ENCODE assay signal across 21 cellular contexts in genomic region chr6:21971540-21971939, GRCh38.
DNase-seq lines count a peak whose midpoint lies in the region; ATAC-seq and TF ChIP-seq lines count a peak whose summit lies in the region.
"Had no signal": no experiment of that assay in that cellular context is flagged by ENCODE, and none has a peak within 500 bp of the region (broad histone marks: within the 10 kb centered on the region; RNA-seq: fewer than 3 reads in every experiment).

No MANE protein-coding gene starts in this region.

- BruUV-seq in IMR-90 (replicated peaks; lab: Mats Ljungman, UMichigan), result no TSS peak

- H3K4me2 ChIP-seq in BLaER1, result peak overlapping the region; percentile 92
- H3K4me2 ChIP-seq in IMR-90 (ENCODE audit: low read depth, low read length), result no peak overlapping the region

- H3K56ac ChIP-seq in IMR-90 (ENCODE audit: extremely low read depth, insufficient read depth, low read length), result no peak overlapping the region

- H3K4ac ChIP-seq in IMR-90 (ENCODE audit: low read depth, low read length), result no peak overlapping the region

- no peak overlapping the region for H2BK20ac ChIP-seq in IMR-90 (ENCODE audit: low read depth, low read length)

- H3K27me3 ChIP-seq in BLaER1 (no peaks in the 10 kb centered on the region), IMR-90 (ENCODE audit: control insufficient read depth, insufficient read depth, low read length) (no peaks in the 10 kb centered on the region)
- H3K27me3 ChIP-seq: dorsolateral prefrontal cortex, suprapubic skin had no signal

- H3K27ac ChIP-seq in BLaER1 (peak overlapping the region; percentile 56), IMR-90 (ENCODE audit: insufficient read depth, low read length) (no peak overlapping the region)
- H3K27ac ChIP-seq: dorsolateral prefrontal cortex, suprapubic skin had no signal

- WGBS in IMR-90 (ENCODE audit: extremely low coverage in 2 of 2, insufficient read length in 1 of 2), 2 experiments, result no CpG with 5 or more reads among the region's 1 CpG

- H2BK15ac ChIP-seq in IMR-90 (ENCODE audit: low read depth, low read length), result no peak overlapping the region

- H4K20me1 ChIP-seq in BLaER1 (no peaks in the 10 kb centered on the region), IMR-90 (ENCODE audit: insufficient read depth, low read length) (no peaks in the 10 kb centered on the region)

- H2AK9ac ChIP-seq in IMR-90 (replicated peaks; ENCODE audit: low read depth, low read length, poor library complexity), result no peak overlapping the region

- peak; percentile 62 for ATAC-seq in IMR-90 (ENCODE audit: low read depth)
- ATAC-seq: esophagus mucosa, right cardiac atrium, T-helper 17 cell had no signal

- no peaks in the 10 kb centered on the region for H3K79me1 ChIP-seq in IMR-90 (ENCODE audit: low read depth in 1 of 2, low read length in 2 of 2)

- no peak overlapping the region for H4K5ac ChIP-seq in IMR-90 (ENCODE audit: low read depth, low read length)

- no peak overlapping the region for H2AFZ ChIP-seq in IMR-90 (replicated peaks; ENCODE audit: low read length, poor library complexity)

- CTCF ChIA-PET in IMR-90 (lab: Yijun Ruan, JAX), result interaction anchor here (0.6 to 1.2 kb wide), 4 partner anchors 17 to 952 kb away, joined by 3 to 4 read pairs (median 3); no protein-coding TSS in a partner anchor

- dilution Hi-C loops in IMR-90 (cut with HindIII; ENCODE audit: low sequenced_read_pairs, unreplicated experiment), result no loop called here

- TF ChIP-seq CTCF in IMR-90 (conservative IDR thresholded peaks at IDR 0.05; ENCODE audit: low read depth, low read length), result no peak

- H3K23ac ChIP-seq in IMR-90 (ENCODE audit: low read depth, low read length), result no peak overlapping the region

- H4K8ac ChIP-seq in IMR-90 (ENCODE audit: low read depth in 2 of 2, low read length in 2 of 2), result no peak overlapping the region

- no peak overlapping the region for H2BK120ac ChIP-seq in IMR-90 (ENCODE audit: low read depth, low read length)

- H3K9me1 ChIP-seq in IMR-90 (ENCODE audit: insufficient read depth, low read length), result no peaks in the 10 kb centered on the region

- H2BK5ac ChIP-seq in IMR-90 (ENCODE audit: low read depth, low read length, poor library complexity, severe bottlenecking), result no peak overlapping the region

- H2AK5ac ChIP-seq in IMR-90 (ENCODE audit: low read depth, low read length), result no peak overlapping the region

- H3K36me3 ChIP-seq in BLaER1, result peaks cover 44% of the 10 kb centered on the region
- H3K36me3 ChIP-seq in IMR-90 (ENCODE audit: control insufficient read depth, insufficient read depth, low read length), result no peaks in the 10 kb centered on the region
- H3K36me3 ChIP-seq: HAP-1, suprapubic skin had no signal

- intact Hi-C loops in IMR-90 (cut with micrococcal nuclease), result no loop called here

- no peak for TF ChIP-seq POLR2A in IMR-90 (IDR thresholded peaks at IDR 0.05; ENCODE audit: low read depth, low read length)

- POLR2A ChIA-PET in IMR-90 (lab: Charles Lee; ENCODE audit: unreplicated experiment), result no interaction called here

- peak overlapping the region; percentile 70 for H3K9ac ChIP-seq in BLaER1
- H3K9ac ChIP-seq in IMR-90 (ENCODE audit: low read depth, low read length), result no peak overlapping the region

- H3K4me3 ChIP-seq in BLaER1, result peak overlapping the region; percentile 68
- H3K4me3 ChIP-seq in IMR-90 (ENCODE audit: insufficient read depth, low read depth, low read length), result no peak overlapping the region
- H3K4me3 ChIP-seq: dorsolateral prefrontal cortex, HAP-1, suprapubic skin had no signal

- H3K9me3 ChIP-seq in BLaER1 (peaks cover 32% of the 10 kb centered on the region; the same call in 1 of the 2 replicates), IMR-90 (ENCODE audit: control insufficient read depth, insufficient read depth, low read length) (no peaks in the 10 kb centered on the region; the same call in 1 of the 2 replicates)
- H3K9me3 ChIP-seq: Caco-2, HAP-1, suprapubic skin had no signal

- peak; percentile 64 for DNase-seq in IMR-90
- peak; percentile 60 for DNase-seq in SK-N-DZ (ENCODE audit: low spot score)
- peak; percentile 72 for DNase-seq in iris pigment epithelial cell (ENCODE audit: low read depth)
- no peak for DNase-seq in NCI-H345 treated with DMSO at 0.1 percent for 48 hours (lab: John Stamatoyannopoulos, UW; ENCODE audit: unreplicated experiment)
- DNase-seq in HUDEP-2 (lab: John Stamatoyannopoulos, UW; ENCODE audit: unreplicated experiment in 76 of 76), result no peak
- no peak for DNase-seq in AG08395 (ENCODE audit: low spot score)
- no peak for DNase-seq in DMS153 (lab: John Stamatoyannopoulos, UW)
- DNase-seq: activated CD4-positive, alpha-beta T cell treated with anti-CD3 and anti-CD28 coated beads, Interleukin-2, amount 50 U/mL, for 1 hour; activated T-cell treated with anti-CD3 and anti-CD28 coated beads, Interleukin-2, amount 50 U/mL, for 1 hour; Caco-2; dorsolateral prefrontal cortex; glutamatergic neuron; NCI-H1930; right cardiac atrium; Right ventricle myocardium superior; stimulated activated CD4-positive, alpha-beta T cell treated with anti-CD3 and anti-CD28 coated beads, Interleukin-2, amount 100 ng/mL, for 24 hours; T-helper 17 cell had no signal

- no peak; the same call in 1 of the 2 replicates for TF ChIP-seq RAD21 in IMR-90 (IDR thresholded peaks at IDR 0.05; ENCODE audit: low read length)

- H3K14ac ChIP-seq in IMR-90 (replicated peaks; ENCODE audit: low read depth, low read length), result no peak overlapping the region

- no peak overlapping the region for H4K91ac ChIP-seq in IMR-90 (ENCODE audit: insufficient read depth, low read depth, low read length)

- H3K4me1 ChIP-seq in BLaER1, result peaks cover 57% of the 10 kb centered on the region
- no peaks in the 10 kb centered on the region for H3K4me1 ChIP-seq in IMR-90 (ENCODE audit: control insufficient read depth, insufficient read depth, low read length)
- H3K4me1 ChIP-seq: Caco-2, suprapubic skin had no signal

- peak overlapping the region; percentile 60; the same call in 1 of the 2 replicates for H3K18ac ChIP-seq in IMR-90 (ENCODE audit: low read depth, low read length)

- in situ Hi-C loops in IMR-90 (cut with MboI; ENCODE audit: low sequenced_read_pairs), result no loop called here

TF ChIP-seq in IMR-90, 13 proteins besides CTCF, POLR2A, EP300 and RAD21:
- no peak for TF ChIP-seq BHLHE40 (IDR thresholded peaks at IDR 0.05; ENCODE audit: low read depth, low read length)
- no peak for TF ChIP-seq CEBPB (IDR thresholded peaks at IDR 0.05; ENCODE audit: low read depth, low read length)
- no peak for TF ChIP-seq MAFK (IDR thresholded peaks at IDR 0.05; ENCODE audit: low read depth, low read length)
- no peak for TF ChIP-seq CHD1 (IDR thresholded peaks at IDR 0.05; ENCODE audit: low read depth, low read length)
- no peak for TF ChIP-seq MXI1 (IDR thresholded peaks at IDR 0.05; ENCODE audit: borderline replicate concordance, low read depth, low read length)
- TF ChIP-seq RCOR1 (IDR thresholded peaks at IDR 0.05; ENCODE audit: insufficient replicate concordance, low read length), result no peak
- TF ChIP-seq ELK1 (IDR thresholded peaks at IDR 0.05; ENCODE audit: borderline replicate concordance, low read depth, low read length), result no peak
- no peak for TF ChIP-seq MAZ (IDR thresholded peaks at IDR 0.05; ENCODE audit: borderline replicate concordance, low read depth, low read length)
- TF ChIP-seq FOS (IDR thresholded peaks at IDR 0.05; ENCODE audit: low read depth, low read length), result no peak
- no peak for TF ChIP-seq SMC3 (IDR thresholded peaks at IDR 0.05; ENCODE audit: low read depth, low read length)
- no peak for TF ChIP-seq RFX5 (IDR thresholded peaks at IDR 0.05; ENCODE audit: low read depth, low read length)
- no peak for TF ChIP-seq USF2 (IDR thresholded peaks at IDR 0.05; ENCODE audit: low read depth, low read length)
- TF ChIP-seq NFE2L2 (IDR thresholded peaks at IDR 0.05; ENCODE audit: low read depth, low read length), result no peak

Comparison
In these comparisons a context has a peak if more than half of its experiments do, and no peak if none do; other contexts are left out.
1. DNase-seq: peak in IMR-90 (single experiment), SK-N-DZ (single experiment) and iris pigment epithelial cell (single experiment); none in NCI-H345 treated with DMSO at 0.1 percent for 48 hours (single experiment), HUDEP-2 (0 of 76), AG08395 (single experiment) and DMS153 (single experiment).